ENCODE assay signal across 1 cellular context in the genomic region with DNA sequence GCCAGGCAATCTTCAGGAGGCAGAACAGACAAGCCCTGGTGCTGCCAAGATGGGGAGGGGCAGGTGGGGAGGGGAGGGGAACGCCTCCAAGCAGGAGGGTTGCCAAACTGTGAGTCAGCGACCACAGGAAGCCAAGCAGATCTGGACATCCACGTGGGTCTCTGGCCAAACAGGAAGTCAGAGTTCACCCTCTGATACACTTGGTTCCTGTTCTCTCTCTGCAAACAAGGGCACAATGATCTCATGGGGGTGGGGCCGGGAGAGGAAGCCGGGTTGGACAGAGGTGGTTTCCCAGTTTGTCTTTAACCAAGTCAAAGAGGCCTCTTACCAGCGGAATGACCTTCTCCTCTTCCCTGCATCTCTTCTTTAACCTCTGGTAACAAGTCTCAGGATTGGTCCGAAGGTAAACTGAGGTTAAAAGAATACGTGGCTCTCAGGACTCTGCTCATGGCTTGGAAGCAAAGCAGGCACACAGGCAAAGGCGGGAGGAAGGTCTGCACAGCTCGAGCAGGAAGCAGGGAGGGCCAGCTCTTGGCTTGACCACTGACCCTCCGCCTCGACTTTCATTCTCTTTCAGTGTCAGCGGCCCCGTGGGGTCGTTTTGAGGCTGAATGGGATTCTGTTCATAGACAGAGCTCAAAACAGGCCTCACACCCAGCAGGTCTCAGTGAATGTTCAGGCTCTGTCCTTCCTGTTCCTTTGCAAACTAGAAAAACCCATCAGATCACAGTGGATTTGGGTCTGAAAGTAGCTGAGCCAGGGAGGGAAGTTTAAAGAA.
TF ChIP-seq lines count a peak whose summit lies in the region.

No MANE protein-coding gene starts in this region.

TF ChIP-seq in HepG2, 621 proteins besides CTCF, POLR2A, EP300 and RAD21 (continued from another document and continues in another):
- TF ChIP-seq, protein P1, sequence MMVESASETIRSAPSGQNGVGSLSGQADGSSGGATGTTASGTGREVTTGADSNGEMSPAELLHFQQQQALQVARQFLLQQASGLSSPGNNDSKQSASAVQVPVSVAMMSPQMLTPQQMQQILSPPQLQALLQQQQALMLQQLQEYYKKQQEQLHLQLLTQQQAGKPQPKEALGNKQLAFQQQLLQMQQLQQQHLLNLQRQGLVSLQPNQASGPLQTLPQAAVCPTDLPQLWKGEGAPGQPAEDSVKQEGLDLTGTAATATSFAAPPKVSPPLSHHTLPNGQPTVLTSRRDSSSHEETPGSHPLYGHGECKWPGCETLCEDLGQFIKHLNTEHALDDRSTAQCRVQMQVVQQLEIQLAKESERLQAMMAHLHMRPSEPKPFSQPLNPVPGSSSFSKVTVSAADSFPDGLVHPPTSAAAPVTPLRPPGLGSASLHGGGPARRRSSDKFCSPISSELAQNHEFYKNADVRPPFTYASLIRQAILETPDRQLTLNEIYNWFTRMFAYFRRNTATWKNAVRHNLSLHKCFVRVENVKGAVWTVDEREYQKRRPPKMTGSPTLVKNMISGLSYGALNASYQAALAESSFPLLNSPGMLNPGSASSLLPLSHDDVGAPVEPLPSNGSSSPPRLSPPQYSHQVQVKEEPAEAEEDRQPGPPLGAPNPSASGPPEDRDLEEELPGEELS (CRISPR knock-in tag; IDR thresholded peaks at IDR 0.05) = peak; percentile 98
- TF ChIP-seq ZNF672 (CRISPR knock-in tag; IDR thresholded peaks at IDR 0.05) (no peak), ZNF432 (CRISPR knock-in tag; IDR thresholded peaks at IDR 0.05; ENCODE audit: borderline replicate concordance) (no peak), ZKSCAN8 (CRISPR knock-in tag; IDR thresholded peaks at IDR 0.05; ENCODE audit: borderline replicate concordance) (peak; percentile 77; the same call in 1 of the 2 replicates), MED1 (CRISPR knock-in tag; IDR thresholded peaks at IDR 0.05) (peak; percentile 99), PAWR (CRISPR knock-in tag; IDR thresholded peaks at IDR 0.05; ENCODE audit: borderline replicate concordance) (no peak), ATF7-NPFF (CRISPR knock-in tag; IDR thresholded peaks at IDR 0.05; ENCODE audit: low read depth) (peak; percentile 85), ZNF263 (CRISPR knock-in tag; IDR thresholded peaks at IDR 0.05) (peak; percentile 17; the same call in 1 of the 2 replicates), U2AF1 (optimal IDR thresholded peaks at IDR 0.05; ENCODE audit: low read depth, low read length) (peak; percentile 62), RAD51 (IDR thresholded peaks at IDR 0.05; ENCODE audit: borderline replicate concordance) (no peak; the same call in 1 of the 2 replicates), ZNF317 (CRISPR knock-in tag; IDR thresholded peaks at IDR 0.05) (peak; percentile 66), SATB2 (CRISPR knock-in tag; IDR thresholded peaks at IDR 0.05) (no peak), ZNF792 (CRISPR knock-in tag; IDR thresholded peaks at IDR 0.05) (peak; percentile 90), ESRRA (CRISPR knock-in tag; IDR thresholded peaks at IDR 0.05; ENCODE audit: low read depth) (peak; percentile 84), RARG (CRISPR knock-in tag; IDR thresholded peaks at IDR 0.05; ENCODE audit: low read depth) (no peak), ZSCAN12 (CRISPR knock-in tag; IDR thresholded peaks at IDR 0.05) (peak; percentile 94), POGZ (CRISPR knock-in tag; IDR thresholded peaks at IDR 0.05) (peak; percentile 83; the same call in 1 of the 2 replicates), TBX2 (CRISPR knock-in tag; IDR thresholded peaks at IDR 0.05; ENCODE audit: borderline replicate concordance) (peak; percentile 91), MXI1 (IDR thresholded peaks at IDR 0.05; ENCODE audit: borderline replicate concordance, low read depth, low read length) (peak; percentile 99; the same call in 2 of the 3 replicates), ZFP82 (CRISPR knock-in tag; IDR thresholded peaks at IDR 0.05; ENCODE audit: borderline replicate concordance) (peak; percentile 94), ZNF563 (CRISPR knock-in tag; IDR thresholded peaks at IDR 0.05) (peak; percentile 53; the same call in 1 of the 2 replicates), NCOA2 (CRISPR knock-in tag; IDR thresholded peaks at IDR 0.05) (peak; percentile 90), NFIC (IDR thresholded peaks at IDR 0.05; ENCODE audit: low read length) (peak; percentile 63; the same call in 1 of the 2 replicates)
- TF ChIP-seq, protein P2, sequence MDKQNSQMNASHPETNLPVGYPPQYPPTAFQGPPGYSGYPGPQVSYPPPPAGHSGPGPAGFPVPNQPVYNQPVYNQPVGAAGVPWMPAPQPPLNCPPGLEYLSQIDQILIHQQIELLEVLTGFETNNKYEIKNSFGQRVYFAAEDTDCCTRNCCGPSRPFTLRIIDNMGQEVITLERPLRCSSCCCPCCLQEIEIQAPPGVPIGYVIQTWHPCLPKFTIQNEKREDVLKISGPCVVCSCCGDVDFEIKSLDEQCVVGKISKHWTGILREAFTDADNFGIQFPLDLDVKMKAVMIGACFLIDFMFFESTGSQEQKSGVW (CRISPR knock-in tag; IDR thresholded peaks at IDR 0.05; ENCODE audit: borderline replicate concordance) = no peak
- TF ChIP-seq, protein P3, sequence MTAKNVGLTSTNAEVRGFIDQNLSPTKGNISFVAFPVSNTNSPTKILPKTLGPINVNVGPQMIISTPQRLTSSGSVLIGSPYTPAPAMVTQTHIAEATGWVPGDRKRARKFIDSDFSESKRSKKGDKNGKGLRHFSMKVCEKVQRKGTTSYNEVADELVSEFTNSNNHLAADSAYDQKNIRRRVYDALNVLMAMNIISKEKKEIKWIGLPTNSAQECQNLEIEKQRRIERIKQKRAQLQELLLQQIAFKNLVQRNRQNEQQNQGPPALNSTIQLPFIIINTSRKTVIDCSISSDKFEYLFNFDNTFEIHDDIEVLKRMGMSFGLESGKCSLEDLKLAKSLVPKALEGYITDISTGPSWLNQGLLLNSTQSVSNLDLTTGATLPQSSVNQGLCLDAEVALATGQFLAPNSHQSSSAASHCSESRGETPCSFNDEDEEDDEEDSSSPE (CRISPR knock-in tag; IDR thresholded peaks at IDR 0.05) = peak; percentile 77
- TF ChIP-seq, protein P4, sequence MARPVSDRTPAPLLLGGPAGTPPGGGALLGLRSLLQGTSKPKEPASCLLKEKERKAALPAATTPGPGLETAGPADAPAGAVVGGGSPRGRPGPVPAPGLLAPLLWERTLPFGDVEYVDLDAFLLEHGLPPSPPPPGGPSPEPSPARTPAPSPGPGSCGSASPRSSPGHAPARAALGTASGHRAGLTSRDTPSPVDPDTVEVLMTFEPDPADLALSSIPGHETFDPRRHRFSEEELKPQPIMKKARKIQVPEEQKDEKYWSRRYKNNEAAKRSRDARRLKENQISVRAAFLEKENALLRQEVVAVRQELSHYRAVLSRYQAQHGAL (CRISPR knock-in tag; IDR thresholded peaks at IDR 0.05; ENCODE audit: not compliant biosample characterization) = no peak
- TF ChIP-seq, protein P5, sequence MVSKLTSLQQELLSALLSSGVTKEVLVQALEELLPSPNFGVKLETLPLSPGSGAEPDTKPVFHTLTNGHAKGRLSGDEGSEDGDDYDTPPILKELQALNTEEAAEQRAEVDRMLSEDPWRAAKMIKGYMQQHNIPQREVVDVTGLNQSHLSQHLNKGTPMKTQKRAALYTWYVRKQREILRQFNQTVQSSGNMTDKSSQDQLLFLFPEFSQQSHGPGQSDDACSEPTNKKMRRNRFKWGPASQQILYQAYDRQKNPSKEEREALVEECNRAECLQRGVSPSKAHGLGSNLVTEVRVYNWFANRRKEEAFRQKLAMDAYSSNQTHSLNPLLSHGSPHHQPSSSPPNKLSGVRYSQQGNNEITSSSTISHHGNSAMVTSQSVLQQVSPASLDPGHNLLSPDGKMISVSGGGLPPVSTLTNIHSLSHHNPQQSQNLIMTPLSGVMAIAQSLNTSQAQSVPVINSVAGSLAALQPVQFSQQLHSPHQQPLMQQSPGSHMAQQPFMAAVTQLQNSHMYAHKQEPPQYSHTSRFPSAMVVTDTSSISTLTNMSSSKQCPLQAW (CRISPR knock-in tag; IDR thresholded peaks at IDR 0.05) = peak; percentile 97
- TF ChIP-seq, protein P6, sequence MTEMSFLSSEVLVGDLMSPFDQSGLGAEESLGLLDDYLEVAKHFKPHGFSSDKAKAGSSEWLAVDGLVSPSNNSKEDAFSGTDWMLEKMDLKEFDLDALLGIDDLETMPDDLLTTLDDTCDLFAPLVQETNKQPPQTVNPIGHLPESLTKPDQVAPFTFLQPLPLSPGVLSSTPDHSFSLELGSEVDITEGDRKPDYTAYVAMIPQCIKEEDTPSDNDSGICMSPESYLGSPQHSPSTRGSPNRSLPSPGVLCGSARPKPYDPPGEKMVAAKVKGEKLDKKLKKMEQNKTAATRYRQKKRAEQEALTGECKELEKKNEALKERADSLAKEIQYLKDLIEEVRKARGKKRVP (CRISPR knock-in tag; IDR thresholded peaks at IDR 0.05) = no peak; a peak in 1 of 4 replicates
- TF ChIP-seq, protein P7, sequence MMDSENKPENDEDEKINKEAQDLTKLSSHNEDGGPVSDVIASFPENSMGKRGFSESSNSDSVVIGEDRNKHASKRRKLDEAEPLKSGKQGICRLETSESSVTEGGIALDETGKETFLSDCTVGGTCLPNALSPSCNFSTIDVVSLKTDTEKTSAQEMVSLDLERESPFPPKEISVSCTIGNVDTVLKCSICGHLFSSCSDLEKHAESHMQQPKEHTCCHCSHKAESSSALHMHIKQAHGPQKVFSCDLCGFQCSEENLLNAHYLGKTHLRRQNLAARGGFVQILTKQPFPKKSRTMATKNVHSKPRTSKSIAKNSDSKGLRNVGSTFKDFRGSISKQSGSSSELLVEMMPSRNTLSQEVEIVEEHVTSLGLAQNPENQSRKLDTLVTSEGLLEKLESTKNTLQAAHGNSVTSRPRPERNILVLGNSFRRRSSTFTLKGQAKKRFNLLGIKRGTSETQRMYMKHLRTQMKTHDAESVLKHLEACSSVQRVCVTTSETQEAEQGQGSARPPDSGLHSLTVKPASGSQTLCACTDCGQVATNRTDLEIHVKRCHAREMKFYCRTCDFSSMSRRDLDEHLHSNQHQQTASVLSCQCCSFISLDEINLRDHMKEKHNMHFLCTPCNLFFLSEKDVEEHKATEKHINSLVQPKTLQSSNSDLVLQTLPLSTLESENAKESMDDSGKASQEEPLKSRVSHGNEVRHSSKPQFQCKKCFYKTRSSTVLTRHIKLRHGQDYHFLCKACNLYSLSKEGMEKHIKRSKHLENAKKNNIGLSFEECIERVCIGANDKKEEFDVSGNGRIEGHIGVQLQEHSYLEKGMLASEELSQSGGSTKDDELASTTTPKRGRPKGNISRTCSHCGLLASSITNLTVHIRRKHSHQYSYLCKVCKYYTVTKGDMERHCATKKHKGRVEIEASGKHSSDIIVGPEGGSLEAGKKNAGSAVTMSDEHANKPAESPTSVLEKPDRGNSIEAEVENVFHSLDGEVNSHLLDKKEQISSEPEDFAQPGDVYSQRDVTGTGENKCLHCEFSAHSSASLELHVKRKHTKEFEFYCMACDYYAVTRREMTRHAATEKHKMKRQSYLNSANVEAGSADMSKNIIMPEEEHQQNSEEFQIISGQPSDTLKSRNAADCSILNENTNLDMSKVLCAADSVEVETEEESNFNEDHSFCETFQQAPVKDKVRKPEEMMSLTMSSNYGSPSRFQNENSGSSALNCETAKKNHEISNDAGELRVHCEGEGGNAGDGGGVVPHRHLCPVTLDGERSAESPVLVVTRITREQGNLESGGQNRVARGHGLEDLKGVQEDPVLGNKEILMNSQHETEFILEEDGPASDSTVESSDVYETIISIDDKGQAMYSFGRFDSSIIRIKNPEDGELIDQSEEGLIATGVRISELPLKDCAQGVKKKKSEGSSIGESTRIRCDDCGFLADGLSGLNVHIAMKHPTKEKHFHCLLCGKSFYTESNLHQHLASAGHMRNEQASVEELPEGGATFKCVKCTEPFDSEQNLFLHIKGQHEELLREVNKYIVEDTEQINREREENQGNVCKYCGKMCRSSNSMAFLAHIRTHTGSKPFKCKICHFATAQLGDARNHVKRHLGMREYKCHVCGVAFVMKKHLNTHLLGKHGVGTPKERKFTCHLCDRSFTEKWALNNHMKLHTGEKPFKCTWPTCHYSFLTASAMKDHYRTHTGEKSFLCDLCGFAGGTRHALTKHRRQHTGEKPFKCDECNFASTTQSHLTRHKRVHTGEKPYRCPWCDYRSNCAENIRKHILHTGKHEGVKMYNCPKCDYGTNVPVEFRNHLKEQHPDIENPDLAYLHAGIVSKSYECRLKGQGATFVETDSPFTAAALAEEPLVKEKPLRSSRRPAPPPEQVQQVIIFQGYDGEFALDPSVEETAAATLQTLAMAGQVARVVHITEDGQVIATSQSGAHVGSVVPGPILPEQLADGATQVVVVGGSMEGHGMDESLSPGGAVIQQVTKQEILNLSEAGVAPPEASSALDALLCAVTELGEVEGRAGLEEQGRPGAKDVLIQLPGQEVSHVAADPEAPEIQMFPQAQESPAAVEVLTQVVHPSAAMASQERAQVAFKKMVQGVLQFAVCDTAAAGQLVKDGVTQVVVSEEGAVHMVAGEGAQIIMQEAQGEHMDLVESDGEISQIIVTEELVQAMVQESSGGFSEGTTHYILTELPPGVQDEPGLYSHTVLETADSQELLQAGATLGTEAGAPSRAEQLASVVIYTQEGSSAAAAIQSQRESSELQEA (CRISPR knock-in tag; IDR thresholded peaks at IDR 0.05; ENCODE audit: not compliant biosample characterization) = no peak
- TF ChIP-seq, protein P8, sequence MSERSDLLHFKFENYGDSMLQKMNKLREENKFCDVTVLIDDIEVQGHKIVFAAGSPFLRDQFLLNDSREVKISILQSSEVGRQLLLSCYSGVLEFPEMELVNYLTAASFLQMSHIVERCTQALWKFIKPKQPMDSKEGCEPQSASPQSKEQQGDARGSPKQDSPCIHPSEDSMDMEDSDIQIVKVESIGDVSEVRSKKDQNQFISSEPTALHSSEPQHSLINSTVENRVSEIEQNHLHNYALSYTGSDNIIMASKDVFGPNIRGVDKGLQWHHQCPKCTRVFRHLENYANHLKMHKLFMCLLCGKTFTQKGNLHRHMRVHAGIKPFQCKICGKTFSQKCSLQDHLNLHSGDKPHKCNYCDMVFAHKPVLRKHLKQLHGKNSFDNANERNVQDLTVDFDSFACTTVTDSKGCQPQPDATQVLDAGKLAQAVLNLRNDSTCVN (CRISPR knock-in tag; IDR thresholded peaks at IDR 0.05; ENCODE audit: borderline replicate concordance) = peak; percentile 77; the same call in 1 of the 2 replicates
